In the genomic region with DNA sequence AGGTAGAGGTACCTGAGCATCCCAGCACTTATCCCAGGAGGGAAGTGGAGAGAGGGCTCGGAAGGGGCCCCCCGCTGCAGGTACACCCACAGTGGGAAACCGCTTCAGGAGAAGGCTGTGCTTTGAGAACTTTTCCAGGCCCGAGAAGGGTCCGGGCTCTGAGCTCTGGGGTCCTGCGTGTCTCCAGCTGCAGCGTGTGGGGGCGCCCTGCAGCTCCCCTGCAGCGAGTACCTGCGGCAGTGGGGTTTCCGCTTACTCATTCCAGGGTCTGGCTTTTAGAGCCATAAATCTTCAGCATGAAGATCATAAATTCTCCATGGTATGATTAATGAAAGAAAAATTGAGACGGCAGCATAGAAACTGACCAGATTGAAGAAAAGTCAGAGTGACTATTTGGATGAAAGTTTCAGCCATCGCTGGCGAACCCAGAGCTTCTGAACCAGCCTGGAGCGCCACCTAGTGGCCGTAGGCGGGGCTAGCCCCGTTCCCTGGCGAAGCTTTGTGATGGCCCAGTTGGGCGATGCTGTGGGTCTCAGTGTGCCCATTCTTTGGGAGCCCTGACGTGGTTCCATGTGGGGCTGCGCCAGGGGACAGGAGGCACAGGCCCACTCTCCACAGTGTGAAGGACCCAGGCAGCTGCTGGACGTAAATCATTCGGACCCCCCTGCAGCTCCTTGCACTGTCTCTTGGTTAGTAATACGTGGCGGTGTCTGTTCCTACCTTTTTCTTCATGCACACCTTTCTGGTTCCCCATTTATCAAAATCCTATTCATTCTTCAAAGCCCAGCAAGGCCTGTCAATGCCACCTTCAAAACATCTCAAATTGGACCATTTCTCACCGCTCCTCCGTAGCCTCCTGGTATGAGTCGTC, we compare ENCODE assay signal across 7 cellular contexts.
DNase-seq lines count a peak whose midpoint lies in the region; ATAC-seq and TF ChIP-seq lines count a peak whose summit lies in the region.

No MANE protein-coding gene starts in this region.

- H3K4me3 Mint-ChIP-seq in activated naive CD8-positive, alpha-beta T cell treated with anti-CD3 and anti-CD28 coated beads, Interleukin-2, amount 10 ng/mL, durations not matched to agents 7 days and 5 days, result peak overlapping the region; percentile 10

- H3K4me1 Mint-ChIP-seq in activated naive CD8-positive, alpha-beta T cell treated with anti-CD3 and anti-CD28 coated beads, Interleukin-2, amount 10 ng/mL, durations not matched to agents 7 days and 5 days, result peaks cover 4% of the 10 kb centered on the region

- 51 to 55% methylated on average over 29 of the region's 29 CpGs for WGBS in heart right ventricle, 2 donors

- H3K27me3 Mint-ChIP-seq in activated naive CD8-positive, alpha-beta T cell treated with anti-CD3 and anti-CD28 coated beads, Interleukin-2, amount 10 ng/mL, durations not matched to agents 7 days and 5 days, result peaks cover 6% of the 10 kb centered on the region

- POLR2A ChIA-PET in activated naive CD8-positive, alpha-beta T cell treated with anti-CD3 and anti-CD28 coated beads, Interleukin-2, amount 10 ng/mL, durations not matched to agents 7 days and 5 days (lab: Charles Lee), result interaction anchor here (0.6 to 0.9 kb wide), 2 partner anchors 188 to 202 kb away, joined by 3 to 4 read pairs; no protein-coding TSS in a partner anchor

- no peaks in the 10 kb centered on the region for H3K27me3 ChIP-seq in heart right ventricle

- H3K4me1 ChIP-seq in heart right ventricle, result peaks cover 23 to 97% (median 76%) of the 10 kb centered on the region in 9 donors

- H3K9me3 Mint-ChIP-seq in activated naive CD8-positive, alpha-beta T cell treated with anti-CD3 and anti-CD28 coated beads, Interleukin-2, amount 10 ng/mL, durations not matched to agents 7 days and 5 days, result no peaks in the 10 kb centered on the region

- TF ChIP-seq CTCF in GM12864 (IDR thresholded peaks at IDR 0.05; ENCODE audit: low read depth, low read length, missing control alignments) (peak; percentile 99), LNCAP (IDR thresholded peaks at IDR 0.05) (peak; percentile 97), heart right ventricle (IDR thresholded peaks at IDR 0.05) (peak; percentile 97 to 100 (median 98))

- H3K9me3 ChIP-seq in heart right ventricle, result no peaks in the 10 kb centered on the region

- peak; percentile 81 for ATAC-seq in activated naive CD8-positive, alpha-beta T cell treated with anti-CD3 and anti-CD28 coated beads, Interleukin-2, amount 10 ng/mL, durations not matched to agents 7 days and 5 days (ENCODE audit: low read depth)
- ATAC-seq in heart right ventricle (peak; percentile 25 to 81 (median 57)), GM18511 (IDR thresholded peaks at IDR 0.05; ENCODE audit: unreplicated experiment) (no peak)

- H3K36me3 Mint-ChIP-seq in activated naive CD8-positive, alpha-beta T cell treated with anti-CD3 and anti-CD28 coated beads, Interleukin-2, amount 10 ng/mL, durations not matched to agents 7 days and 5 days, result no peaks in the 10 kb centered on the region

- H3K4me3 ChIP-seq in GM12864 (ENCODE audit: low read depth, low read length), result no peak overlapping the region
- no peak overlapping the region for H3K4me3 ChIP-seq in heart right ventricle

- peak overlapping the region; percentile 30 for H3K27ac Mint-ChIP-seq in activated naive CD8-positive, alpha-beta T cell treated with anti-CD3 and anti-CD28 coated beads, Interleukin-2, amount 10 ng/mL, durations not matched to agents 7 days and 5 days

- H3K36me3 ChIP-seq in heart right ventricle, result peaks cover 0 to 54% (median 0%) of the 10 kb centered on the region in 9 donors

- DNase-seq in GM12864 (ENCODE audit: low read depth) (no peak), SW480 (ENCODE audit: low spot score) (peak; percentile 57), heart right ventricle (peak; percentile 71 to 83), renal cortical epithelial cell (ENCODE audit: low read depth) (peak; percentile 30)
- peak; percentile 83 for DNase-seq in activated naive CD8-positive, alpha-beta T cell treated with anti-CD3 and anti-CD28 coated beads, Interleukin-2, amount 10 ng/mL, durations not matched to agents 7 days and 5 days

- intact Hi-C loops in heart right ventricle (cut with DNase I), result loop anchor here (1.0 to 10.0 kb wide), 12 partner anchors 68 to 203 kb away; no protein-coding TSS in a partner anchor

- peak overlapping the region in 6 of 10 donors; percentile 71 to 87 (median 82) for H3K27ac ChIP-seq in heart right ventricle
